Comparison of ENCODE assay signal across 8 cellular contexts in the genomic region with DNA sequence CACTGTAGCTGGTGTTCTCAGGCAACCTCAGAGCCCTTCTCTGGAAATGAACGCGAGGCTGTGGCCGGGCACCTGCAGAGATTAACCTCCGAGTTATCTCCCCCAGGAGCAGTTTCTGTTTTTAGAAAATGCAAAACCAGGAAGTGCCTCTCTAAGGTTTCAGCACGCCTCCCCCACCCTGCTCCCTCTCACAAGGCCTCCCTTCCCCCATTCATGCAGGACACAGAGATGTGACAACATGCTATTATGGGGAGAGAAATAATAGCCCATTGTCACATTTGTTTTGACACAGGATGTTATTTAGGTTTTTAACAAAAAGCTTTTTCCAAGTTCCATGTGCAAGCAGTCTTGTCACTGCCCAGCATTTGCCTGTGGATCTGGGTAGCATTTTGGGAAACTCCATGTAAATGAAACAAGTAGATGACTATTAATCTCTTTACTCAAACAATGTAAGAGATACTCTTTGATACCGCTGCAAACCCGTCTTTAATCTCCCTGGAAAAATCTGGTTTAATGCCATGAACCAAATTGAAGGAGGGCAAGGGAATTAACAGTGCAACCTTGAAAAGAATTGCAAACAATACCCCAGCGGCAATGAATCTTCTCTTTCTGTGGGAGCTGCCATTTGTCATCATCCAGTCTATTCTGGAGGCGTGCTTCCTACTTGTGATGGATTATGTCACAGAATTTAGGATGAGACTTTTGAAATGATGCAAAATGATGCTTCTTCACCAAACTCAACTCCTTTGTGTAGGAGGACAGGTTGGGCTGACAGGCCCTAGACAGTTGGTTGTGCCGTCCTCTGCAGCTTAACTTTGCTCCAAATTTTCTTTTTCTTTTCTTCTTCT.
DNase-seq lines count a peak whose midpoint lies in the region; ATAC-seq and TF ChIP-seq lines count a peak whose summit lies in the region.

No MANE protein-coding gene starts in this region.

- intact Hi-C loops in posterior vena cava (cut with DNase I) = no loop called here

- H3K27ac ChIP-seq in cingulate gyrus (ENCODE audit: low read depth, low read length) = peak overlapping the region; percentile 87

- DNase-seq in NCI-H526 (lab: John Stamatoyannopoulos, UW) (peak; percentile 58 to 79), putamen (ENCODE audit: low spot score) (peak; percentile 87), GDM1 (lab: John Stamatoyannopoulos, UW) (no peak), NCI-H226 (no peak), posterior vena cava (ENCODE audit: low spot score) (no peak)

- ATAC-seq in GM21576 (IDR thresholded peaks at IDR 0.05; ENCODE audit: unreplicated experiment) (peak; percentile 47), SK-N-SH treated with all-trans-retinoic acid at 6 μM for 48 hours (no peak)

TF ChIP-seq in SK-N-SH treated with all-trans-retinoic acid at 6 μM for 48 hours, 23 proteins besides CTCF, POLR2A, EP300 and RAD21:
- no peak for TF ChIP-seq RARB (CRISPR knock-in tag; IDR thresholded peaks at IDR 0.05)
- no peak for TF ChIP-seq BACH2 (CRISPR knock-in tag; IDR thresholded peaks at IDR 0.05; ENCODE audit: borderline replicate concordance)
- no peak for TF ChIP-seq ZC3H10 (CRISPR knock-in tag; IDR thresholded peaks at IDR 0.05)

Comparison
In these comparisons a context has a peak if more than half of its experiments do, and no peak if none do; other contexts are left out.
1. DNase-seq: peak in NCI-H526 (2 of 2) and putamen (single experiment); none in GDM1 (single experiment), NCI-H226 (single experiment) and posterior vena cava (single experiment).